ENCODE assay signal across 8 cellular contexts in genomic region chrX:123859828-123860505, GRCh38. TPM values are rescaled to one million over a fixed set of nuclear protein-coding genes. Genes with fewer than 3 reads are reported as not detected.
A peak's percentile ranks its signal among the peaks of the same experiment; 100 is the strongest.
DNase-seq lines count a peak whose midpoint lies in the region; ATAC-seq and TF ChIP-seq lines count a peak whose summit lies in the region.

TSS of gene XIAP (plus strand) at chrX:123860053. CDS start at chrX:123885663, 25,610 bp downstream.

- ATAC-seq in GM18907 (IDR thresholded peaks at IDR 0.05; ENCODE audit: unreplicated experiment): peak; percentile 84
- ATAC-seq in HG03139 (IDR thresholded peaks at IDR 0.05; ENCODE audit: unreplicated experiment): peak; percentile 71
- peak; percentile 96 for ATAC-seq in left lung

- H3K9me3 Mint-ChIP-seq in dendritic cell treated with granulocyte-macrophage colony-stimulating factor and Interleukin-4, amounts not matched to agents 40 ng/mL and 50 ng/mL, for 4 days: no peaks in the 10 kb centered on the region

- peak within 1 kb of the TSS; percentile 71 for H3K4me3 Mint-ChIP-seq in dendritic cell treated with granulocyte-macrophage colony-stimulating factor and Interleukin-4, amounts not matched to agents 40 ng/mL and 50 ng/mL, for 4 days

- intact Hi-C loops in dendritic cell treated with granulocyte-macrophage colony-stimulating factor and Interleukin-4, amounts not matched to agents 40 ng/mL and 50 ng/mL, for 4 days (cut with micrococcal nuclease): no loop called here
- intact Hi-C loops in left lung (cut with DNase I): no loop called here

- peaks cover 0 to 15% of the 10 kb centered on the region in 2 donors for H3K4me1 ChIP-seq in left lung

- peak within 1 kb of the TSS; percentile 37 to 60 for H3K4me3 ChIP-seq in left lung

- peaks cover 29% of the 10 kb centered on the region for H3K4me1 Mint-ChIP-seq in dendritic cell treated with granulocyte-macrophage colony-stimulating factor and Interleukin-4, amounts not matched to agents 40 ng/mL and 50 ng/mL, for 4 days (ENCODE audit: low read depth)

- DNase-seq in AG20443 (ENCODE audit: low spot score) (peak; percentile 93), NCI-H524 (lab: John Stamatoyannopoulos, UW) (peak; percentile 83 to 89), left lung (peak; percentile 88 to 92)
- peak; percentile 46 for DNase-seq in activated CD4-positive, alpha-beta T cell treated with anti-CD3 and anti-CD28 coated beads, Interleukin-2, amount 50 U/mL, for 1 hour
- DNase-seq in stimulated activated CD4-positive, alpha-beta T cell treated with anti-CD3 and anti-CD28 coated beads, Interleukin-4, amount 100 ng/mL, for 1 hour: peak; percentile 51

- H3K9me3 ChIP-seq in left lung: no peaks in the 10 kb centered on the region

- H3K27me3 Mint-ChIP-seq in dendritic cell treated with granulocyte-macrophage colony-stimulating factor and Interleukin-4, amounts not matched to agents 40 ng/mL and 50 ng/mL, for 4 days: no peaks in the 10 kb centered on the region

- H3K27ac Mint-ChIP-seq in dendritic cell treated with granulocyte-macrophage colony-stimulating factor and Interleukin-4, amounts not matched to agents 40 ng/mL and 50 ng/mL, for 4 days: peak within 1 kb of the TSS; percentile 84

- H3K36me3 Mint-ChIP-seq in dendritic cell treated with granulocyte-macrophage colony-stimulating factor and Interleukin-4, amounts not matched to agents 40 ng/mL and 50 ng/mL, for 4 days (ENCODE audit: low read depth): peaks cover 6% of the 10 kb centered on the region

- no peaks in the 10 kb centered on the region for H3K36me3 ChIP-seq in left lung

- no peaks in the 10 kb centered on the region for H3K27me3 ChIP-seq in left lung

- TF ChIP-seq CTCF in left lung (IDR thresholded peaks at IDR 0.05): no peak

- H3K27ac ChIP-seq in left lung: peak within 1 kb of the TSS; percentile 96

RNA-seq across cellular contexts. Expression of gene XIAP, which starts in this region (rescaled TPM):
- 10 to 100 TPM; 56.4 to 59.5 TPM for total RNA-seq in left lung

Comparison
In these comparisons a context has a peak if more than half of its experiments do, and no peak if none do; other contexts are left out.
1. Peak in every context shown above with its lines: DNase-seq, ATAC-seq, H3K4me3 ChIP-seq and H3K27ac ChIP-seq.